In genomic region chr2:72921088-72921851, GRCh38 we compare ENCODE assay signal across 1 cellular context.
TF ChIP-seq lines count a peak whose summit lies in the region.

No MANE protein-coding gene starts in this region.

TF ChIP-seq in H1, 55 proteins besides CTCF, POLR2A, EP300 and RAD21:
- no peak for TF ChIP-seq MAFK (IDR thresholded peaks at IDR 0.05; ENCODE audit: low read depth, low read length)
- peak; percentile 47 for TF ChIP-seq EZH2 (IDR thresholded peaks at IDR 0.05; ENCODE audit: low read depth, low read length, severe bottlenecking)
- no peak for TF ChIP-seq BCL11A (IDR thresholded peaks at IDR 0.05; ENCODE audit: low read depth in 2 of 2, low read length in 2 of 2)
- peak; percentile 88; the same call in 1 of the 2 replicates for TF ChIP-seq SUZ12 (IDR thresholded peaks at IDR 0.05; ENCODE audit: low read length)
